Comparison of ENCODE assay signal across 18 cellular contexts in genomic region chr11:107780775-107781174, GRCh38.
DNase-seq lines count a peak whose midpoint lies in the region; ATAC-seq, FAIRE-seq and TF ChIP-seq lines count a peak whose summit lies in the region.
"Had no signal": no experiment of that assay in that cellular context is flagged by ENCODE, and none has a peak within 500 bp of the region (broad histone marks: within the 10 kb centered on the region; RNA-seq: fewer than 3 reads in every experiment).

No MANE protein-coding gene starts in this region.

- TF ChIP-seq CTCF in HFFc6 (IDR thresholded peaks at IDR 0.05) (peak; percentile 58; the same call in 1 of the 2 replicates), foreskin keratinocyte (conservative IDR thresholded peaks at IDR 0.05) (peak; percentile 34)

- no peak for DNase-seq in HFFc6
- DNase-seq in RKO (ENCODE audit: low spot score) = peak; percentile 18
- no peak for DNase-seq in foreskin keratinocyte
- no peak for DNase-seq in SK-N-DZ (ENCODE audit: low spot score)
- DNase-seq in NCI-H2029 (lab: John Stamatoyannopoulos, UW) = no peak
- no peak for DNase-seq in aorta
- DNase-seq: activated CD4-positive, alpha-beta T cell treated with anti-CD3 and anti-CD28 coated beads, Interleukin-2, amount 10 ng/mL, durations not matched to agents 24 days and 14 days; activated CD8-positive, alpha-beta memory T cell treated with anti-CD3 and anti-CD28 coated beads, Interleukin-2, amount 50 U/mL, for 4 hours; activated effector memory CD4-positive, alpha-beta T cell treated with anti-CD3 and anti-CD28 coated beads, Interleukin-2, amount 50 U/mL, for 16 hours; DMS79 treated with DMSO at 0.1 percent for 48 hours; endodermal cell; mesenchymal stem cell; NCI-H226; spleen; thyroid gland had no signal

- H3K4me1 Mint-ChIP-seq in HFFc6 (ENCODE audit: low read depth) = peaks cover 13% of the 10 kb centered on the region
- H3K4me1 Mint-ChIP-seq: CD14-positive monocyte, endodermal cell, IgD-negative memory B cell had no signal

- no peaks in the 10 kb centered on the region for H3K9me3 ChIP-seq in aorta (ENCODE audit: control insufficient read depth, low read length)
- H3K9me3 ChIP-seq: spleen, thyroid gland had no signal

- 31 to 38% methylated on average over 3 of the region's 3 CpGs for WGBS in aorta, 2 donors

- H3K27ac Mint-ChIP-seq in HFFc6 = no peak overlapping the region
- H3K27ac Mint-ChIP-seq: activated CD4-positive, alpha-beta T cell treated with anti-CD3 and anti-CD28 coated beads, Interleukin-2, amount 10 ng/mL, durations not matched to agents 24 days and 14 days; CD14-positive monocyte; endodermal cell; IgD-negative memory B cell had no signal

- peaks cover 3% of the 10 kb centered on the region for H3K27me3 ChIP-seq in foreskin keratinocyte
- H3K27me3 ChIP-seq in aorta (ENCODE audit: control insufficient read depth in 1 of 2, insufficient read depth in 2 of 2, low read length in 1 of 2) = no peaks in the 10 kb centered on the region
- H3K27me3 ChIP-seq: thyroid gland had no signal

- no peaks in the 10 kb centered on the region for H3K9me3 Mint-ChIP-seq in HFFc6
- H3K9me3 Mint-ChIP-seq: activated CD4-positive, alpha-beta T cell treated with anti-CD3 and anti-CD28 coated beads, Interleukin-2, amount 10 ng/mL, durations not matched to agents 24 days and 14 days; endodermal cell; IgD-negative memory B cell had no signal

- H3K4me3 Mint-ChIP-seq in HFFc6 = no peak overlapping the region
- H3K4me3 Mint-ChIP-seq: activated CD4-positive, alpha-beta T cell treated with anti-CD3 and anti-CD28 coated beads, Interleukin-2, amount 10 ng/mL, durations not matched to agents 24 days and 14 days; CD14-positive monocyte; endodermal cell; IgD-negative memory B cell had no signal

- ATAC-seq in foreskin keratinocyte (no peak), aorta (ENCODE audit: low FRiP score) (no peak)

- H3K36me3 Mint-ChIP-seq in HFFc6 (ENCODE audit: low read depth) = no peaks in the 10 kb centered on the region
- H3K36me3 Mint-ChIP-seq: CD14-positive monocyte had no signal

- no peaks in the 10 kb centered on the region for H3K4me1 ChIP-seq in foreskin keratinocyte
- H3K4me1 ChIP-seq in aorta (ENCODE audit: control insufficient read depth in 1 of 2, insufficient read depth in 2 of 2, low read length in 2 of 2) = no peaks in the 10 kb centered on the region
- H3K4me1 ChIP-seq: spleen, thyroid gland had no signal

- H3K4me3 ChIP-seq in aorta (ENCODE audit: low read length in 2 of 2) = no peak overlapping the region
- H3K4me3 ChIP-seq: spleen, thyroid gland had no signal

- no peaks in the 10 kb centered on the region for H3K36me3 ChIP-seq in aorta (ENCODE audit: control insufficient read depth in 1 of 2, insufficient read depth in 2 of 2, low read length in 1 of 2)
- H3K36me3 ChIP-seq: spleen, thyroid gland had no signal

- peaks cover 6% of the 10 kb centered on the region; the same call in 1 of the 2 replicates for H3K27me3 Mint-ChIP-seq in HFFc6 (ENCODE audit: insufficient read depth)

- intact Hi-C loops in aorta (cut with DNase I) = no loop called here

- no peak overlapping the region for H3K27ac ChIP-seq in foreskin keratinocyte
- H3K27ac ChIP-seq in aorta (ENCODE audit: low read depth in 1 of 2, low read length in 2 of 2) = no peak overlapping the region
- H3K27ac ChIP-seq: spleen, thyroid gland had no signal

- peak; percentile 19 for FAIRE-seq in G401.6 (lab: Jason Lieb, UNC)
